Comparison of ENCODE assay signal across 31 cellular contexts in genomic region chr15:86756688-86757087, GRCh38.
DNase-seq lines count a peak whose midpoint lies in the region; ATAC-seq and TF ChIP-seq lines count a peak whose summit lies in the region.
"Had no signal": no experiment of that assay in that cellular context is flagged by ENCODE, and none has a peak within 500 bp of the region (broad histone marks: within the 10 kb centered on the region; RNA-seq: fewer than 3 reads in every experiment).

No MANE protein-coding gene starts in this region.

- H4K20me1 ChIP-seq in PC-3 (ENCODE audit: low read length): no peaks in the 10 kb centered on the region
- H4K20me1 ChIP-seq: BLaER1 treated with 17β-estradiol and CSF1 and Interleukin-3, amounts not matched to agents 10 nM and 100 nM had no signal

- H3K4me3 Mint-ChIP-seq in MCF 10A (ENCODE audit: unreplicated experiment): no peak overlapping the region
- H3K4me3 Mint-ChIP-seq in glutamatergic neuron (ENCODE audit: unreplicated experiment): no peak overlapping the region
- no peak overlapping the region for H3K4me3 Mint-ChIP-seq in natural killer cell
- H3K4me3 Mint-ChIP-seq: activated B cell treated with CpG ODN at 0.5 μM for 24 hours; naive thymus-derived CD8-positive, alpha-beta T cell; T-helper 2 cell treated with Interferon-gamma antibody and Interleukin-4, amounts not matched to agents 5 μg/mL and 100 μg/mL, for 36 hours had no signal

- CTCF ChIA-PET in MCF 10A (lab: Yijun Ruan, JAX): interaction anchor here (0.6 to 4.3 kb wide), 27 partner anchors 9 to 1045 kb away, joined by 3 to 39 read pairs (median 4); no protein-coding TSS in a partner anchor
- CTCF ChIA-PET in PC-3 (lab: Charles Lee): interaction anchor here (0.6 kb wide), 1 partner anchor 643 kb away, joined by 3 read pairs; no protein-coding TSS in a partner anchor

- H3K79me2 ChIP-seq in PC-3 (ENCODE audit: low read length): no peaks in the 10 kb centered on the region

- TF ChIP-seq CTCF in MCF 10A (IDR thresholded peaks at IDR 0.05; ENCODE audit: unreplicated experiment): peak; percentile 23
- no peak for TF ChIP-seq CTCF in breast epithelium (IDR thresholded peaks at IDR 0.05)
- peak; percentile 62 for TF ChIP-seq CTCF in VCaP (conservative IDR thresholded peaks at IDR 0.05)
- peak; percentile 8 for TF ChIP-seq CTCF in glutamatergic neuron (IDR thresholded peaks at IDR 0.05; ENCODE audit: partially characterized antibody, unreplicated experiment)
- TF ChIP-seq CTCF in PC-3 (conservative IDR thresholded peaks at IDR 0.05; ENCODE audit: low read depth, low read length): no peak; the same call in 1 of the 2 replicates
- TF ChIP-seq CTCF in natural killer cell (IDR thresholded peaks at IDR 0.05): no peak

- H3K9me2 ChIP-seq in PC-3 (replicated peaks; ENCODE audit: low read length): no peaks in the 10 kb centered on the region

- no peak overlapping the region for H3K4me2 ChIP-seq in PC-3 (ENCODE audit: low read length)
- H3K4me2 ChIP-seq: BLaER1 treated with 17β-estradiol and CSF1 and Interleukin-3, amounts not matched to agents 10 nM and 100 nM had no signal

- no peaks in the 10 kb centered on the region for H3F3A ChIP-seq in PC-3 (ENCODE audit: low read length, unreplicated experiment)

- no TSS peak for BruUV-seq in MCF 10A (replicated peaks; lab: Mats Ljungman, UMichigan)
- no TSS peak for BruUV-seq in PC-3 (replicated peaks; lab: Mats Ljungman, UMichigan)

- no peak overlapping the region for H3K4me3 ChIP-seq in breast epithelium
- no peak overlapping the region for H3K4me3 ChIP-seq in PC-3 (ENCODE audit: low read length)
- H3K4me3 ChIP-seq: BLaER1 treated with 17β-estradiol and CSF1 and Interleukin-3, amounts not matched to agents 10 nM and 100 nM; cardiac muscle cell; left lung; pancreas; right lobe of liver; SK-N-MC; upper lobe of left lung had no signal

- DNase-seq in MCF 10A (ENCODE audit: unreplicated experiment): no peak
- DNase-seq in breast epithelium (ENCODE audit: low spot score in 2 of 2): no peak
- DNase-seq in glutamatergic neuron: no peak
- no peak for DNase-seq in PC-3
- no peak for DNase-seq in natural killer cell
- DNase-seq in HCEC 1CT: no peak
- DNase-seq: ACHN; activated B cell treated with CpG ODN at 0.5 μM for 24 hours; activated CD4-positive, alpha-beta T cell treated with anti-CD3 and anti-CD28 coated beads, Interleukin-2, amount 50 U/mL, for 48 hours; activated naive CD4-positive, alpha-beta T cell; activated T-cell treated with anti-CD3 and anti-CD28 coated beads for 4 hours; amniotic stem cell; erythroblast; foreskin fibroblast; GDM1; left lung; naive thymus-derived CD8-positive, alpha-beta T cell; NCI-H1092; NCI-H2081; NCI-H446 treated with DMSO at 0.1 percent for 48 hours; pancreas; right lobe of liver; stimulated activated CD4-positive, alpha-beta T cell treated with anti-CD3 and anti-CD28 coated beads, Interleukin-15, amount 100 ng/mL, for 24 hours; stimulated activated CD8-positive, alpha-beta memory T cell treated with anti-CD3 and anti-CD28 coated beads, Interleukin-4, amount 100 ng/mL, for 48 hours; upper lobe of left lung had no signal

- H3K27me3 ChIP-seq in breast epithelium (peaks cover 0 to 5% of the 10 kb centered on the region in 2 donors), PC-3 (ENCODE audit: low read length) (no peaks in the 10 kb centered on the region)
- H3K27me3 ChIP-seq: BLaER1 treated with 17β-estradiol and CSF1 and Interleukin-3, amounts not matched to agents 10 nM and 100 nM; cardiac muscle cell; left lung; right lobe of liver; upper lobe of left lung had no signal

- no peak overlapping the region for H3K9ac ChIP-seq in PC-3 (ENCODE audit: low read length)
- H3K9ac ChIP-seq: BLaER1 treated with 17β-estradiol and CSF1 and Interleukin-3, amounts not matched to agents 10 nM and 100 nM had no signal

- intact Hi-C loops in MCF 10A (cut with micrococcal nuclease): loop anchor here (1.0 to 2.0 kb wide), 2 partner anchors 524 to 898 kb away; no protein-coding TSS in a partner anchor
- intact Hi-C loops in breast epithelium (cut with DNase I; ENCODE audit: low total_unique reads): no loop called here
- intact Hi-C loops in PC-3 (cut with micrococcal nuclease): no loop called here
- intact Hi-C loops in natural killer cell (cut with micrococcal nuclease): no loop called here

- H3K27me3 Mint-ChIP-seq in MCF 10A (ENCODE audit: insufficient read depth, unreplicated experiment) (no peaks in the 10 kb centered on the region), glutamatergic neuron (ENCODE audit: unreplicated experiment) (no peaks in the 10 kb centered on the region), natural killer cell (ENCODE audit: low read depth in 2 of 2) (peaks cover 0 to 11% of the 10 kb centered on the region in 2 donors)
- H3K27me3 Mint-ChIP-seq: activated B cell treated with CpG ODN at 0.5 μM for 24 hours had no signal

- no peak overlapping the region for H3K27ac ChIP-seq in breast epithelium
- no peak overlapping the region for H3K27ac ChIP-seq in VCaP
- no peak overlapping the region for H3K27ac ChIP-seq in PC-3 (ENCODE audit: low read length)
- H3K27ac ChIP-seq: BLaER1 treated with 17β-estradiol and CSF1 and Interleukin-3, amounts not matched to agents 10 nM and 100 nM; cardiac muscle cell; left lung; pancreas; right lobe of liver; SK-N-MC; upper lobe of left lung had no signal

- H3K36me3 Mint-ChIP-seq in MCF 10A (ENCODE audit: insufficient read depth, unreplicated experiment) (no peaks in the 10 kb centered on the region), glutamatergic neuron (ENCODE audit: unreplicated experiment) (peaks cover 4% of the 10 kb centered on the region), natural killer cell (no peaks in the 10 kb centered on the region)
- H3K36me3 Mint-ChIP-seq: naive thymus-derived CD8-positive, alpha-beta T cell had no signal

- no peak for ATAC-seq in PC-3
- no peak for ATAC-seq in natural killer cell
- ATAC-seq in HG02588 (IDR thresholded peaks at IDR 0.05; ENCODE audit: unreplicated experiment): no peak
- ATAC-seq: left lung; naive thymus-derived CD8-positive, alpha-beta T cell; pancreas; right lobe of liver had no signal

- POLR2A ChIA-PET in MCF 10A (lab: Yijun Ruan, JAX): interaction anchor here (1.1 kb wide), 1 partner anchor 132 kb away, joined by 3 read pairs; no protein-coding TSS in a partner anchor
- POLR2A ChIA-PET in PC-3 (lab: Charles Lee; ENCODE audit: unreplicated experiment): no interaction called here

- H3K4me1 ChIP-seq in breast epithelium (no peaks in the 10 kb centered on the region), PC-3 (ENCODE audit: insufficient read depth, low read length) (no peaks in the 10 kb centered on the region)
- H3K4me1 ChIP-seq: BLaER1 treated with 17β-estradiol and CSF1 and Interleukin-3, amounts not matched to agents 10 nM and 100 nM; left lung; pancreas; right lobe of liver; upper lobe of left lung had no signal

- H3K36me3 ChIP-seq in breast epithelium (no peaks in the 10 kb centered on the region), PC-3 (ENCODE audit: low read depth, low read length) (no peaks in the 10 kb centered on the region)
- H3K36me3 ChIP-seq: BLaER1 treated with 17β-estradiol and CSF1 and Interleukin-3, amounts not matched to agents 10 nM and 100 nM; cardiac muscle cell; left lung; pancreas; right lobe of liver; upper lobe of left lung had no signal

- H3K9me3 Mint-ChIP-seq in MCF 10A (ENCODE audit: unreplicated experiment) (no peaks in the 10 kb centered on the region), glutamatergic neuron (ENCODE audit: unreplicated experiment) (no peaks in the 10 kb centered on the region), natural killer cell (no peaks in the 10 kb centered on the region)
- H3K9me3 Mint-ChIP-seq: activated B cell treated with CpG ODN at 0.5 μM for 24 hours; naive thymus-derived CD8-positive, alpha-beta T cell; T-helper 2 cell treated with Interferon-gamma antibody and Interleukin-4, amounts not matched to agents 5 μg/mL and 100 μg/mL, for 36 hours had no signal

- H3K27ac Mint-ChIP-seq in MCF 10A (ENCODE audit: low read depth, unreplicated experiment) (no peak overlapping the region), glutamatergic neuron (ENCODE audit: unreplicated experiment) (no peak overlapping the region), natural killer cell (no peak overlapping the region)
- H3K27ac Mint-ChIP-seq: activated B cell treated with CpG ODN at 0.5 μM for 24 hours; T-helper 2 cell treated with Interferon-gamma antibody and Interleukin-4, amounts not matched to agents 5 μg/mL and 100 μg/mL, for 36 hours had no signal

- H3K9me3 ChIP-seq in breast epithelium: no peaks in the 10 kb centered on the region
- H3K9me3 ChIP-seq in PC-3 (ENCODE audit: low read length): no peaks in the 10 kb centered on the region
- H3K9me3 ChIP-seq: BLaER1 treated with 17β-estradiol and CSF1 and Interleukin-3, amounts not matched to agents 10 nM and 100 nM; left lung; pancreas; right lobe of liver; upper lobe of left lung had no signal

- H3K4me1 Mint-ChIP-seq in MCF 10A (ENCODE audit: insufficient read depth, unreplicated experiment) (no peaks in the 10 kb centered on the region), glutamatergic neuron (ENCODE audit: low read depth, unreplicated experiment) (peaks cover 9% of the 10 kb centered on the region), natural killer cell (no peaks in the 10 kb centered on the region)
- H3K4me1 Mint-ChIP-seq: activated B cell treated with CpG ODN at 0.5 μM for 24 hours; naive thymus-derived CD8-positive, alpha-beta T cell had no signal

- H2AFZ ChIP-seq in PC-3 (ENCODE audit: low read length): no peak overlapping the region

- TF ChIP-seq POLR2A in breast epithelium (IDR thresholded peaks at IDR 0.05): no peak

Comparison
In these comparisons a context has a peak if more than half of its experiments do, and no peak if none do; other contexts are left out.
1. CTCF ChIP-seq: peak in MCF 10A (single experiment), VCaP (single experiment) and glutamatergic neuron (single experiment); none in breast epithelium (0 of 3), PC-3 (single experiment) and natural killer cell (single experiment).